In genomic region chr1:31421404-31422040, GRCh38 we compare ENCODE assay signal across 10 cellular contexts. TPM values are rescaled to one million over a fixed set of nuclear protein-coding genes. Genes with fewer than 3 reads are reported as not detected.
A peak's percentile ranks its signal among the peaks of the same experiment; 100 is the strongest.
DNase-seq lines count a peak whose midpoint lies in the region; ATAC-seq and TF ChIP-seq lines count a peak whose summit lies in the region.
"Had no signal": no experiment of that assay in that cellular context is flagged by ENCODE, and none has a peak within 500 bp of the region (broad histone marks: within the 10 kb centered on the region; RNA-seq: fewer than 3 reads in every experiment).

No MANE protein-coding gene starts in this region.

- H3K9ac ChIP-seq in liver (ENCODE audit: low read depth in 1 of 2, low read length in 2 of 2) = no peak overlapping the region

- no peaks in the 10 kb centered on the region for H3K27me3 ChIP-seq in liver (ENCODE audit: control insufficient read depth in 4 of 4, insufficient read depth in 4 of 4, low read length in 3 of 4)

- peak; percentile 28 to 48 for TF ChIP-seq RAD21 in liver (IDR thresholded peaks at IDR 0.05)

- WGBS in liver = 65% methylated on average over 9 of the region's 9 CpGs

- TF ChIP-seq CTCF in liver (IDR thresholded peaks at IDR 0.05; ENCODE audit: low read depth, low read length, missing input control) = peak; percentile 29

- DNase-seq in Daoy (ENCODE audit: low read depth) = peak; percentile 32
- peak; percentile 76 for DNase-seq in KBM-7
- DNase-seq in UCSD-AML1 (lab: John Stamatoyannopoulos, UW; ENCODE audit: unreplicated experiment) = peak; percentile 27
- no peak for DNase-seq in activated effector memory CD4-positive, alpha-beta T cell treated with Interleukin-2 at 50 U/mL for 16 hours
- DNase-seq in sciatic nerve (ENCODE audit: low spot score) = no peak
- no peak for DNase-seq in SKM-1 (lab: John Stamatoyannopoulos, UW; ENCODE audit: unreplicated experiment)
- DNase-seq: SW 1271 had no signal

- peaks cover 6 to 24% (median 11%) of the 10 kb centered on the region in 4 donors for H3K4me1 ChIP-seq in liver (ENCODE audit: control insufficient read depth in 4 of 4, insufficient read depth in 4 of 4, low read length in 3 of 4)

- intact Hi-C loops in sciatic nerve (cut with DNase I) = no loop called here

- H3K9me3 ChIP-seq in liver (ENCODE audit: control insufficient read depth in 4 of 4, low read length in 3 of 4) = no peaks in the 10 kb centered on the region

- H3K27ac ChIP-seq in liver (ENCODE audit: low read depth in 1 of 2, low read length in 2 of 2) = peak overlapping the region in 1 of 2 donors; percentile 61

- ATAC-seq in sciatic nerve (no peak), HG03108 (IDR thresholded peaks at IDR 0.05; ENCODE audit: unreplicated experiment) (no peak)

- in situ Hi-C loops in KBM-7 (cut with MboI; ENCODE audit: low pct_unique_long_range_greater_than_20kb, low sequenced_read_pairs) = no loop called here

- H3K4me3 ChIP-seq in liver (ENCODE audit: low read depth in 1 of 3, low read length in 3 of 3) = no peak overlapping the region

- peaks cover 0 to 4% (median 0%) of the 10 kb centered on the region in 4 donors for H3K36me3 ChIP-seq in liver (ENCODE audit: control insufficient read depth in 4 of 4, insufficient read depth in 3 of 4, low read depth in 1 of 4, low read length in 3 of 4)

TF ChIP-seq in liver, 16 proteins besides CTCF, POLR2A, EP300 and RAD21:
- TF ChIP-seq, protein P1, sequence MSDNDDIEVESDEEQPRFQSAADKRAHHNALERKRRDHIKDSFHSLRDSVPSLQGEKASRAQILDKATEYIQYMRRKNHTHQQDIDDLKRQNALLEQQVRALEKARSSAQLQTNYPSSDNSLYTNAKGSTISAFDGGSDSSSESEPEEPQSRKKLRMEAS (IDR thresholded peaks at IDR 0.05) = no peak
- TF ChIP-seq JUND (IDR thresholded peaks at IDR 0.05) = no peak
- no peak for TF ChIP-seq FOXA2 (IDR thresholded peaks at IDR 0.05)
- TF ChIP-seq HNF4A (conservative IDR thresholded peaks at IDR 0.05) = no peak
- TF ChIP-seq HNF4G (IDR thresholded peaks at IDR 0.05) = no peak
- no peak for TF ChIP-seq REST (IDR thresholded peaks at IDR 0.05)
- no peak for TF ChIP-seq EGR1 (IDR thresholded peaks at IDR 0.05; ENCODE audit: low read depth in 2 of 2)
- no peak for TF ChIP-seq TAF1 (conservative IDR thresholded peaks at IDR 0.05)
- TF ChIP-seq FOXA1 (IDR thresholded peaks at IDR 0.05) = no peak
- TF ChIP-seq, protein P2, sequence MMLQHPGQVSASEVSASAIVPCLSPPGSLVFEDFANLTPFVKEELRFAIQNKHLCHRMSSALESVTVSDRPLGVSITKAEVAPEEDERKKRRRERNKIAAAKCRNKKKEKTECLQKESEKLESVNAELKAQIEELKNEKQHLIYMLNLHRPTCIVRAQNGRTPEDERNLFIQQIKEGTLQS (IDR thresholded peaks at IDR 0.05) = no peak
- no peak for TF ChIP-seq RXRA (IDR thresholded peaks at IDR 0.05)
- TF ChIP-seq GABPA (IDR thresholded peaks at IDR 0.05 in 1 of 2, conservative IDR thresholded peaks at IDR 0.05 in 1 of 2) = no peak
- TF ChIP-seq NR2F2 (IDR thresholded peaks at IDR 0.05) = no peak

RNA-seq across cellular contexts. Expression of gene SERINC2, which starts 8.5 kb away (rescaled TPM):
- total RNA-seq in Daoy (2014; rRNA removed; shearing (Covaris generic)) = 3.2 and 4.1 TPM in 2 replicates
- total RNA-seq in liver = 10 to 100 TPM in 1 of 2 donors, 1 to 10 TPM in 1; 4.9 to 27.8 TPM
- 10 to 100 TPM; 49.6 to 66.4 TPM for polyA plus RNA-seq in liver
- 1.4 TPM for total RNA-seq in sciatic nerve

RNA-seq across cellular contexts. Expression of gene FABP3, which starts 48.6 kb away (rescaled TPM):
- not detected in 2 replicates for total RNA-seq in Daoy (2014; rRNA removed; shearing (Covaris generic))
- total RNA-seq in liver (10 to 100 TPM in 1 of 2 donors, 1 to 10 TPM in 1; 4.2 to 28.2 TPM), sciatic nerve (6.5 TPM)
- polyA plus RNA-seq in liver = 1 to 10 TPM; 2.8 to 6.1 TPM
- total RNA-seq: H4 had no signal

Comparison
In these comparisons a context has a peak if more than half of its experiments do, and no peak if none do; other contexts are left out.
1. DNase-seq: peak in Daoy (single experiment), KBM-7 (single experiment) and UCSD-AML1 (single experiment); none in activated effector memory CD4-positive, alpha-beta T cell treated with Interleukin-2 at 50 U/mL for 16 hours (single experiment), sciatic nerve (single experiment) and SKM-1 (single experiment).